In genomic region chr5:79990598-79991507, GRCh38 we compare ENCODE assay signal across 1 cellular context.
TF ChIP-seq lines count a peak whose summit lies in the region.

Gene MTX3, minus strand, starts transcription at chr5:79991262. Its CDS starts 24 bp downstream, at chr5:79991238.

TF ChIP-seq in GM12878, 131 proteins besides CTCF, POLR2A, EP300 and RAD21 (continued from another document and continues in another):
- TF ChIP-seq REST (IDR thresholded peaks at IDR 0.05; ENCODE audit: low read depth, low read length): no peak
- TF ChIP-seq SUPT20H (IDR thresholded peaks at IDR 0.05; ENCODE audit: borderline replicate concordance, control insufficient read depth, low read depth, low read length): no peak
- no peak for TF ChIP-seq MYB (IDR thresholded peaks at IDR 0.05; ENCODE audit: borderline replicate concordance, low read depth, low read length)
- TF ChIP-seq ETV6 (conservative IDR thresholded peaks at IDR 0.05 in 1 of 2, IDR thresholded peaks at IDR 0.05 in 1 of 2; ENCODE audit: borderline replicate concordance in 1 of 2, low read depth in 1 of 2): peak in 1 of 2 experiments; percentile 26; a peak in 1 of 4 replicates
- peak; percentile 29 to 92 for TF ChIP-seq EGR1 (IDR thresholded peaks at IDR 0.05; ENCODE audit: borderline replicate concordance in 1 of 2, low read depth in 2 of 2, low read length in 2 of 2)
- TF ChIP-seq SP1 (IDR thresholded peaks at IDR 0.05; ENCODE audit: low read depth, low read length): no peak
- TF ChIP-seq BACH1 (IDR thresholded peaks at IDR 0.05; ENCODE audit: borderline replicate concordance): no peak
- peak; percentile 92 for TF ChIP-seq RELB (IDR thresholded peaks at IDR 0.05; ENCODE audit: low read depth)
- TF ChIP-seq CEBPB (IDR thresholded peaks at IDR 0.05; ENCODE audit: borderline replicate concordance in 1 of 2, low read depth in 2 of 2, low read length in 2 of 2): no peak
- no peak for TF ChIP-seq POU2F2 (IDR thresholded peaks at IDR 0.05; ENCODE audit: borderline replicate concordance, low read depth, low read length)
- TF ChIP-seq SREBF2 (IDR thresholded peaks at IDR 0.05; ENCODE audit: low read length): peak; percentile 63; the same call in 1 of the 2 replicates
- peak; percentile 75 for TF ChIP-seq RAD51 (IDR thresholded peaks at IDR 0.05)
- TF ChIP-seq IKZF2 (IDR thresholded peaks at IDR 0.05): no peak
- no peak for TF ChIP-seq CBX3 (IDR thresholded peaks at IDR 0.05; ENCODE audit: borderline replicate concordance, low read depth)
- TF ChIP-seq RELA (IDR thresholded peaks at IDR 0.05; ENCODE audit: borderline replicate concordance, partially characterized antibody): peak; percentile 6
- TF ChIP-seq MLLT1 (IDR thresholded peaks at IDR 0.05): no peak
- no peak for TF ChIP-seq CBX5 (IDR thresholded peaks at IDR 0.05; ENCODE audit: low read depth)
- TF ChIP-seq RUNX3 (IDR thresholded peaks at IDR 0.05; ENCODE audit: low read length): no peak
- no peak for TF ChIP-seq RFX5 (IDR thresholded peaks at IDR 0.05; ENCODE audit: low read depth, low read length)
- no peak for TF ChIP-seq MEF2A (IDR thresholded peaks at IDR 0.05; ENCODE audit: insufficient read depth, low read depth, low read length)
- no peak for TF ChIP-seq BCL3 (IDR thresholded peaks at IDR 0.05; ENCODE audit: borderline replicate concordance, insufficient read depth, low read depth, low read length, poor library complexity, severe bottlenecking)
- no peak for TF ChIP-seq MTA3 (IDR thresholded peaks at IDR 0.05; ENCODE audit: borderline replicate concordance, low read length)
- no peak for TF ChIP-seq NRF1 (conservative IDR thresholded peaks at IDR 0.05; ENCODE audit: low read depth, low read length)
- no peak for TF ChIP-seq STAT3 (IDR thresholded peaks at IDR 0.05; ENCODE audit: low read depth, low read length)
- TF ChIP-seq BCLAF1 (IDR thresholded peaks at IDR 0.05): no peak
- TF ChIP-seq PAX5 (IDR thresholded peaks at IDR 0.05; ENCODE audit: borderline replicate concordance, low read depth, low read length): no peak
- TF ChIP-seq E2F4 (IDR thresholded peaks at IDR 0.05; ENCODE audit: low read depth, low read length): no peak
- TF ChIP-seq FOS (IDR thresholded peaks at IDR 0.05; ENCODE audit: borderline replicate concordance, extremely low read depth, insufficient read length): no peak
- TF ChIP-seq PAX8 (IDR thresholded peaks at IDR 0.05): no peak
- no peak for TF ChIP-seq ATF2 (IDR thresholded peaks at IDR 0.05; ENCODE audit: low read length)
- TF ChIP-seq STAT1 (conservative IDR thresholded peaks at IDR 0.05): no peak
- TF ChIP-seq NR2C2 (IDR thresholded peaks at IDR 0.05; ENCODE audit: borderline replicate concordance, control insufficient read depth, insufficient read length, low read depth): peak; percentile 61
- TF ChIP-seq HDGF (IDR thresholded peaks at IDR 0.05): peak; percentile 60; the same call in 1 of the 2 replicates
- no peak for TF ChIP-seq HDAC2 (IDR thresholded peaks at IDR 0.05)
- no peak for TF ChIP-seq SMAD1 (IDR thresholded peaks at IDR 0.05; ENCODE audit: low read depth, partially characterized antibody)
- 0 out of 2 replicates have a peak, but pooled peaks have one; percentile 87 for TF ChIP-seq RCOR1 (conservative IDR thresholded peaks at IDR 0.05; ENCODE audit: low read depth, low read length)
- no peak for TF ChIP-seq ZBTB4 (CRISPR knock-in tag; IDR thresholded peaks at IDR 0.05)
- TF ChIP-seq ESRRA (IDR thresholded peaks at IDR 0.05; ENCODE audit: low read length): peak; percentile 72; the same call in 1 of the 2 replicates
- TF ChIP-seq IRF4 (IDR thresholded peaks at IDR 0.05; ENCODE audit: low read depth, low read length): no peak
- TF ChIP-seq RBBP5 (conservative IDR thresholded peaks at IDR 0.05): 0 out of 2 replicates have a peak, but pooled peaks have one; percentile 50
- TF ChIP-seq KAT2A (conservative IDR thresholded peaks at IDR 0.05; ENCODE audit: control insufficient read depth, low read depth, low read length): no peak
- no peak for TF ChIP-seq SKIL (IDR thresholded peaks at IDR 0.05; ENCODE audit: low read depth, poor library complexity, severe bottlenecking)
